Comparison of ENCODE assay signal across 20 cellular contexts in genomic region chr3:50539356-50539838, GRCh38.
"Had no signal": no experiment of that assay in that cellular context is flagged by ENCODE, and none has a peak within 500 bp of the region (broad histone marks: within the 10 kb centered on the region; RNA-seq: fewer than 3 reads in every experiment).

No MANE protein-coding gene starts in this region.

- DNase-seq: activated B cell treated with CpG ODN at 0.5 μM for 24 hours; activated CD4-positive, alpha-beta T cell treated with anti-CD3 and anti-CD28 coated beads for 48 hours; activated CD8-positive, alpha-beta T cell treated with anti-CD3 and anti-CD28 coated beads for 36 hours; activated effector memory CD4-positive, alpha-beta T cell treated with anti-CD3 and anti-CD28 coated beads, Interleukin-2, amount 50 U/mL, for 16 hours; activated T-cell treated with anti-CD3 and anti-CD28 coated beads, Interleukin-2, amount 50 U/mL, for 48 hours; dorsolateral prefrontal cortex; hippocampal formation; naive thymus-derived CD4-positive, alpha-beta T cell; nucleus accumbens; stimulated activated CD4-positive, alpha-beta T cell treated with anti-CD3 and anti-CD28 coated beads, Interleukin-15, amount 100 ng/mL, for 24 hours; stimulated activated CD4-positive, alpha-beta T cell treated with anti-CD3 and anti-CD28 coated beads, Interleukin-4, amount 100 ng/mL, for 24 hours; stimulated activated naive CD8-positive, alpha-beta T cell treated with anti-CD3 and anti-CD28 coated beads, Interleukin-15, Interleukin-2, amounts not matched to agents 100 U/mL and 50 U/mL, for 24 hours; T-cell; T-helper 9 cell; transverse colon had no signal

- H3K27ac ChIP-seq: dorsolateral prefrontal cortex, right atrium auricular region, skin epidermis, transverse colon, vagina had no signal

- H3K27me3 ChIP-seq: right atrium auricular region, vagina had no signal

- H3K36me3 ChIP-seq: right atrium auricular region, transverse colon, vagina had no signal

- H3K9me3 ChIP-seq: right atrium auricular region, transverse colon, vagina had no signal

- H3K4me1 ChIP-seq: right atrium auricular region, transverse colon, vagina had no signal

- ATAC-seq: activated CD8-positive, alpha-beta T cell treated with anti-CD3 and anti-CD28 coated beads for 36 hours; esophagus mucosa; left lobe of liver; naive thymus-derived CD4-positive, alpha-beta T cell; stimulated activated naive CD8-positive, alpha-beta T cell treated with anti-CD3 and anti-CD28 coated beads, Interleukin-15, Interleukin-2, amounts not matched to agents 100 U/mL and 50 U/mL, for 24 hours; T-cell had no signal

- H3K4me3 ChIP-seq: dorsolateral prefrontal cortex, right atrium auricular region, skin epidermis, transverse colon, vagina had no signal
